24 cellular contexts compared by ENCODE assay signal in the genomic region with DNA sequence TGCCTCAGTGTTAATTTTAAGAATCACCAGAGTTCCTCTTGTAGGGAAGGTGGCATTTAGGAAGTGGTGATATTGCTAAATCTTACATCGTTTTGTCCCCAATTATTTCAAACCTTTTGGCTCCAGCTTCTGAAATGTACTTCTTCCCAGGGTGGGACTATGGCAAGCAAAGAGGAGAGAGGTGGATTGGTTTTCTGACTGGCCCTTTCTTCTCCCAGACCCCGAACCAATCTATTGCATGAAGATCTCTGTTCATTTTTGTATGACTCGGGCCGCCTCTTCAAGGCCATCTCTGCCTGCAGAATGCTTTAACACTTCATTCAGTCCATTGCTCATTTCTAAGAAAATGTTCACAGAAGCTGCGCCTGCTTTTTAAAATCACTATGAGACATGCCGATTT. TPM values are rescaled to one million over a fixed set of nuclear protein-coding genes. Genes with fewer than 3 reads are reported as not detected.
"Had no signal": no experiment of that assay in that cellular context is flagged by ENCODE, and none has a peak within 500 bp of the region (broad histone marks: within the 10 kb centered on the region; RNA-seq: fewer than 3 reads in every experiment).

No MANE protein-coding gene starts in this region.

- DNase-seq: activated B cell treated with CpG ODN at 0.5 μM for 24 hours; activated CD4-positive, alpha-beta T cell treated with anti-CD3 and anti-CD28 coated beads for 36 hours; activated CD4-positive, alpha-beta T cell treated with anti-CD3 and anti-CD28 coated beads, Interleukin-2, amount 50 U/mL, for 48 hours; activated CD8-positive, alpha-beta memory T cell treated with anti-CD3 and anti-CD28 coated beads, Interleukin-2, amount 50 U/mL, for 48 hours; activated effector memory CD4-positive, alpha-beta T cell treated with anti-CD3 and anti-CD28 coated beads, Interleukin-2, amount 50 U/mL, for 16 hours; activated naive CD4-positive, alpha-beta T cell treated with anti-CD3 and anti-CD28 coated beads, Interleukin-2, amount 10 ng/mL, durations not matched to agents 7 days and 5 days; amygdala; erythroblast; foreskin keratinocyte; hippocampal formation; left ventricle myocardium superior; mammary epithelial cell; natural killer cell; occipital lobe; stimulated activated CD4-positive, alpha-beta T cell treated with anti-CD3 and anti-CD28 coated beads, Interleukin-12 subunit alpha, Interleukin-12 subunit beta, amount 100 ng/mL, for 4 hours; stimulated activated naive CD8-positive, alpha-beta T cell treated with anti-CD3 and anti-CD28 coated beads, Interleukin-15, amount 100 ng/mL, for 72 hours; T-helper 1 cell; T-helper 9 cell; transverse colon had no signal

- H3K36me3 Mint-ChIP-seq: mesothelial cell of epicardium had no signal

- H3K4me1 ChIP-seq: foreskin keratinocyte had no signal

- H3K9me3 Mint-ChIP-seq: activated B cell treated with CpG ODN at 0.5 μM for 24 hours; activated naive CD4-positive, alpha-beta T cell treated with anti-CD3 and anti-CD28 coated beads, Interleukin-2, amount 10 ng/mL, durations not matched to agents 7 days and 5 days; mesothelial cell of epicardium; natural killer cell had no signal

- H3K27ac Mint-ChIP-seq: activated B cell treated with CpG ODN at 0.5 μM for 24 hours; activated CD4-positive, alpha-beta T cell treated with anti-CD3 and anti-CD28 coated beads for 36 hours; activated naive CD4-positive, alpha-beta T cell treated with anti-CD3 and anti-CD28 coated beads, Interleukin-2, amount 10 ng/mL, durations not matched to agents 7 days and 5 days; mesothelial cell of epicardium; natural killer cell; stimulated activated naive CD8-positive, alpha-beta T cell treated with anti-CD3 and anti-CD28 coated beads, Interleukin-15, amount 100 ng/mL, for 72 hours had no signal

- H3K27ac ChIP-seq: foreskin keratinocyte, suprapubic skin, transverse colon, vagina had no signal

- ATAC-seq: activated CD4-positive, alpha-beta T cell treated with anti-CD3 and anti-CD28 coated beads for 36 hours; foreskin keratinocyte; left ventricle myocardium superior; natural killer cell; stimulated activated naive CD8-positive, alpha-beta T cell treated with anti-CD3 and anti-CD28 coated beads, Interleukin-15, amount 100 ng/mL, for 72 hours had no signal

- H3K4me3 Mint-ChIP-seq: activated B cell treated with CpG ODN at 0.5 μM for 24 hours; activated CD4-positive, alpha-beta T cell treated with anti-CD3 and anti-CD28 coated beads for 36 hours; activated naive CD4-positive, alpha-beta T cell treated with anti-CD3 and anti-CD28 coated beads, Interleukin-2, amount 10 ng/mL, durations not matched to agents 7 days and 5 days; mesothelial cell of epicardium; natural killer cell had no signal

- H3K9me3 ChIP-seq: suprapubic skin, transverse colon, vagina had no signal

- H3K36me3 ChIP-seq: suprapubic skin, transverse colon, vagina had no signal

RNA-seq across cellular contexts. Expression of a gene that starts 1.6 kb away (rescaled TPM):
- total RNA-seq: activated B cell treated with CpG ODN at 0.5 μM for 24 hours; activated CD4-positive, alpha-beta T cell treated with anti-CD3 and anti-CD28 coated beads for 36 hours; activated CD8-positive, alpha-beta memory T cell treated with anti-CD3 and anti-CD28 coated beads for 36 hours; chondrocyte; foreskin keratinocyte; left ventricle myocardium superior; mammary epithelial cell; mesothelial cell of epicardium; natural killer cell; occipital lobe; suprapubic skin; transverse colon; vagina had no signal
